8 cellular contexts compared by ENCODE assay signal in the genomic region with DNA sequence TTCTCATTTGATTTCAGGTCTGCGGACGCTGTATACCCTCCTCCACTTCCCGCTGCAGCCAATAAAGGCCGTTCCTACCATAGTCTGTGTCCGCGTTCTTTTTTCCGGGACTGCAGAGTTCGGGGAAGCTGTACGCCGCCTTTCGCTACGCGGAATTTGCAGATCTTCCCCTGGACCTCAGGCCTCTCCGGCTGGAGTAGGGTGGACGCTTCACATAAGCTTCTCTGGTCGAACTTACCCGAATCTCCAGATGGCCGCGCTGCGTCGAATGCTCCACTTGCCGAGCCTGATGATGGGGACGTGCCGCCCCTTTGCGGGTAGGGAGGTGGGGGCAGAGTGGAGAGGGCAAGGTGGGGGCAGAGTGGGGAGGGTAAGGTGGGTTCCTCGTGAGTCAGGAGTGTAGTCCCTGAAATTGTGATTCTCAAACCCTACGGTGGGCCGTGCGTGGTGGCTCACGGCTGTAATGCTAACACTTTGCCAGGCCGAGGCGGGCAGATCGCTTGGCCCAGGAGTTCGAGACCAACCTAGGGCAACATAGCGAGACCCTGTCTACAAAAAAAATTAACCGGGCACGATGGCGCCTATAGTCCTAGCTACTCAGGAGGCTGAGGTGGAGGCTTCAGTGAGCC. TPM values are rescaled to one million over a fixed set of nuclear protein-coding genes. Genes with fewer than 3 reads are reported as not detected.
A peak's percentile ranks its signal among the peaks of the same experiment; 100 is the strongest.
DNase-seq lines count a peak whose midpoint lies in the region; ATAC-seq and TF ChIP-seq lines count a peak whose summit lies in the region.

No MANE protein-coding gene starts in this region.

- CTCF ChIA-PET in SK-N-SH (lab: Yijun Ruan, JAX) = interaction anchor here (0.8 to 1.7 kb wide), 11 partner anchors 13 to 215 kb away, joined by 3 to 7 read pairs (median 4); a partner anchor contains a TSS

- H3K4me2 ChIP-seq in SK-N-SH = peak overlapping the region; percentile 96

- peaks cover 16 to 21% of the 10 kb centered on the region in 2 experiments; a peak in 3 of 4 replicates for H3K4me1 ChIP-seq in SK-N-SH (ENCODE audit: control insufficient read depth in 1 of 2, insufficient read depth in 2 of 2, low read depth in 1 of 2, low read length in 1 of 2)
- H3K4me1 ChIP-seq in rectal smooth muscle tissue (ENCODE audit: control insufficient read depth, insufficient read depth, low read length) = peaks cover 17% of the 10 kb centered on the region

- no peaks in the 10 kb centered on the region for H3K27me3 ChIP-seq in SK-N-SH (ENCODE audit: insufficient read depth)
- no peaks in the 10 kb centered on the region for H3K27me3 ChIP-seq in rectal smooth muscle tissue (ENCODE audit: control insufficient read depth, insufficient read depth, low read length)

- no peaks in the 10 kb centered on the region for H3K9me3 ChIP-seq in SK-N-SH

- H3K36me3 ChIP-seq in SK-N-SH (replicated peaks in 1 of 2; ENCODE audit: control insufficient read depth in 1 of 2, insufficient read depth in 2 of 2, low read length in 1 of 2) = peaks cover 20 to 35% of the 10 kb centered on the region in 2 experiments
- H3K36me3 ChIP-seq in rectal smooth muscle tissue (ENCODE audit: control insufficient read depth, insufficient read depth, low read length) = peaks cover 11% of the 10 kb centered on the region

- TF ChIP-seq RAD21 in SK-N-SH (IDR thresholded peaks at IDR 0.05; ENCODE audit: low read length) = no peak

- H4K20me1 ChIP-seq in SK-N-SH (ENCODE audit: insufficient read depth) = no peaks in the 10 kb centered on the region

- DNase-seq in NCI-H2227 (lab: John Stamatoyannopoulos, UW; ENCODE audit: unreplicated experiment) (peak; percentile 79), NCI-H2227 treated with DMSO at 0.1 percent for 48 hours (lab: John Stamatoyannopoulos, UW) (no peak), SK-N-SH (peak; percentile 62), left ventricle myocardium superior (peak; percentile 69)
- DNase-seq in activated naive CD8-positive, alpha-beta T cell treated with anti-CD3 and anti-CD28 coated beads, Interleukin-2, amount 50 U/mL, for 16 hours (ENCODE audit: low read depth, low spot score) = peak; percentile 51

- H3K9ac ChIP-seq in SK-N-SH = peak overlapping the region; percentile 92
- H3K9ac ChIP-seq in rectal smooth muscle tissue (ENCODE audit: low read length) = peak overlapping the region; percentile 76

- no peaks in the 10 kb centered on the region for H3K9me2 ChIP-seq in SK-N-SH

- no peak for TF ChIP-seq CTCF in SK-N-SH (IDR thresholded peaks at IDR 0.05)

- no peak for TF ChIP-seq EP300 in SK-N-SH (IDR thresholded peaks at IDR 0.05; ENCODE audit: borderline replicate concordance in 1 of 2, low read depth in 1 of 2, low read length in 1 of 2)

- ATAC-seq in HG03097 (IDR thresholded peaks at IDR 0.05; ENCODE audit: low FRiP score, unreplicated experiment) (peak; percentile 19), left ventricle myocardium superior (peak; percentile 51), GM19467 (IDR thresholded peaks at IDR 0.05; ENCODE audit: unreplicated experiment) (no peak)

- H3F3A ChIP-seq in SK-N-SH (replicated peaks; ENCODE audit: insufficient read depth) = peaks cover 34% of the 10 kb centered on the region

- H3K4me3 ChIP-seq in SK-N-SH (ENCODE audit: low read depth in 2 of 2, low read length in 1 of 2) (peak overlapping the region; percentile 78 to 95), rectal smooth muscle tissue (ENCODE audit: low read length) (peak overlapping the region; percentile 94)

- WGBS in SK-N-SH (ENCODE audit: low lambda C conversion rate) = 1% methylated on average over 37 of the region's 38 CpGs

- peak overlapping the region; percentile 91 to 92 for H3K27ac ChIP-seq in SK-N-SH (ENCODE audit: low read depth in 2 of 2, low read length in 1 of 2)
- H3K27ac ChIP-seq in rectal smooth muscle tissue (ENCODE audit: low read depth, low read length) = peak overlapping the region; percentile 89

- peaks cover 65% of the 10 kb centered on the region for H3K79me2 ChIP-seq in SK-N-SH (ENCODE audit: insufficient read depth)

- intact Hi-C loops in left ventricle myocardium superior (cut with micrococcal nuclease) = no loop called here

- H2AFZ ChIP-seq in SK-N-SH (ENCODE audit: low read depth) = no peak overlapping the region

- POLR2A ChIA-PET in SK-N-SH (lab: Yijun Ruan, JAX) = interaction anchor here (0.7 to 3.7 kb wide), 32 partner anchors 8 to 270 kb away, joined by 3 to 52 read pairs (median 11); a partner anchor contains a TSS

TF ChIP-seq in SK-N-SH, 30 proteins besides CTCF, POLR2A, EP300 and RAD21:
- TF ChIP-seq GATA2 (CRISPR knock-in tag; IDR thresholded peaks at IDR 0.05) (no peak), POLR2AphosphoS5 (IDR thresholded peaks at IDR 0.05; ENCODE audit: low read depth, low read length) (peak; percentile 34; the same call in 1 of the 2 replicates), FOXJ3 (CRISPR knock-in tag; IDR thresholded peaks at IDR 0.05) (no peak), RCOR1 (IDR thresholded peaks at IDR 0.05; ENCODE audit: low read length) (no peak), NFIC (IDR thresholded peaks at IDR 0.05; ENCODE audit: borderline replicate concordance) (no peak), FOSL2 (IDR thresholded peaks at IDR 0.05; ENCODE audit: borderline replicate concordance, low read depth) (no peak)
- TF ChIP-seq, protein P1, sequence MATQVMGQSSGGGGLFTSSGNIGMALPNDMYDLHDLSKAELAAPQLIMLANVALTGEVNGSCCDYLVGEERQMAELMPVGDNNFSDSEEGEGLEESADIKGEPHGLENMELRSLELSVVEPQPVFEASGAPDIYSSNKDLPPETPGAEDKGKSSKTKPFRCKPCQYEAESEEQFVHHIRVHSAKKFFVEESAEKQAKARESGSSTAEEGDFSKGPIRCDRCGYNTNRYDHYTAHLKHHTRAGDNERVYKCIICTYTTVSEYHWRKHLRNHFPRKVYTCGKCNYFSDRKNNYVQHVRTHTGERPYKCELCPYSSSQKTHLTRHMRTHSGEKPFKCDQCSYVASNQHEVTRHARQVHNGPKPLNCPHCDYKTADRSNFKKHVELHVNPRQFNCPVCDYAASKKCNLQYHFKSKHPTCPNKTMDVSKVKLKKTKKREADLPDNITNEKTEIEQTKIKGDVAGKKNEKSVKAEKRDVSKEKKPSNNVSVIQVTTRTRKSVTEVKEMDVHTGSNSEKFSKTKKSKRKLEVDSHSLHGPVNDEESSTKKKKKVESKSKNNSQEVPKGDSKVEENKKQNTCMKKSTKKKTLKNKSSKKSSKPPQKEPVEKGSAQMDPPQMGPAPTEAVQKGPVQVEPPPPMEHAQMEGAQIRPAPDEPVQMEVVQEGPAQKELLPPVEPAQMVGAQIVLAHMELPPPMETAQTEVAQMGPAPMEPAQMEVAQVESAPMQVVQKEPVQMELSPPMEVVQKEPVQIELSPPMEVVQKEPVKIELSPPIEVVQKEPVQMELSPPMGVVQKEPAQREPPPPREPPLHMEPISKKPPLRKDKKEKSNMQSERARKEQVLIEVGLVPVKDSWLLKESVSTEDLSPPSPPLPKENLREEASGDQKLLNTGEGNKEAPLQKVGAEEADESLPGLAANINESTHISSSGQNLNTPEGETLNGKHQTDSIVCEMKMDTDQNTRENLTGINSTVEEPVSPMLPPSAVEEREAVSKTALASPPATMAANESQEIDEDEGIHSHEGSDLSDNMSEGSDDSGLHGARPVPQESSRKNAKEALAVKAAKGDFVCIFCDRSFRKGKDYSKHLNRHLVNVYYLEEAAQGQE (IDR thresholded peaks at IDR 0.05; ENCODE audit: low read depth, low read length) = no peak
- TF ChIP-seq, protein P2, sequence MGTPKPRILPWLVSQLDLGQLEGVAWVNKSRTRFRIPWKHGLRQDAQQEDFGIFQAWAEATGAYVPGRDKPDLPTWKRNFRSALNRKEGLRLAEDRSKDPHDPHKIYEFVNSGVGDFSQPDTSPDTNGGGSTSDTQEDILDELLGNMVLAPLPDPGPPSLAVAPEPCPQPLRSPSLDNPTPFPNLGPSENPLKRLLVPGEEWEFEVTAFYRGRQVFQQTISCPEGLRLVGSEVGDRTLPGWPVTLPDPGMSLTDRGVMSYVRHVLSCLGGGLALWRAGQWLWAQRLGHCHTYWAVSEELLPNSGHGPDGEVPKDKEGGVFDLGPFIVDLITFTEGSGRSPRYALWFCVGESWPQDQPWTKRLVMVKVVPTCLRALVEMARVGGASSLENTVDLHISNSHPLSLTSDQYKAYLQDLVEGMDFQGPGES (IDR thresholded peaks at IDR 0.05; ENCODE audit: low read depth, low read length) = no peak

RNA-seq across cellular contexts. Expression of a gene that starts 0.6 kb away (rescaled TPM):
- polyA plus RNA-seq in SK-N-SH (2012; rRNA removed) = 9.5 and 11.1 TPM in 2 replicates
- polyA plus RNA-seq in SK-N-SH (2012; cell fraction: cytosol; rRNA removed) = 4.1 and 5.2 TPM in 2 replicates
- 29.4 and 57.3 TPM in 2 replicates for polyA plus RNA-seq in SK-N-SH (2012; cell fraction: nucleus; rRNA removed)
- 3.1 TPM for total RNA-seq in left ventricle myocardium superior

RNA-seq across cellular contexts. Expression of a gene that starts 0.7 kb away (rescaled TPM):
- 90.1 and 126 TPM in 2 replicates for polyA plus RNA-seq in SK-N-SH (2012; rRNA removed)
- polyA plus RNA-seq in SK-N-SH (2012; cell fraction: cytosol; rRNA removed) = 90.3 and 96.3 TPM in 2 replicates
- polyA plus RNA-seq in SK-N-SH (2012; cell fraction: nucleus; rRNA removed) = 111 and 131 TPM in 2 replicates
- total RNA-seq in left ventricle myocardium superior = 27.1 TPM

RNA-seq across cellular contexts. Expression of a gene that starts 5.7 kb away (rescaled TPM):
- polyA plus RNA-seq in SK-N-SH (2012; rRNA removed) = 22.7 and 24.8 TPM in 2 replicates
- polyA plus RNA-seq in SK-N-SH (2012; cell fraction: cytosol; rRNA removed) = 16.3 and 23.0 TPM in 2 replicates
- polyA plus RNA-seq in SK-N-SH (2012; cell fraction: nucleus; rRNA removed) = 6.4 and 15.5 TPM in 2 replicates
- 7.7 TPM for total RNA-seq in left ventricle myocardium superior

RNA-seq across cellular contexts. Expression of a gene that starts 6.3 kb away (rescaled TPM):
- 9.7 and 12.0 TPM in 2 replicates for polyA plus RNA-seq in SK-N-SH (2012; rRNA removed)
- 5.5 and 6.3 TPM in 2 replicates for polyA plus RNA-seq in SK-N-SH (2012; cell fraction: cytosol; rRNA removed)
- polyA plus RNA-seq in SK-N-SH (2012; cell fraction: nucleus; rRNA removed) = 56.3 and 74.8 TPM in 2 replicates
- 1.7 TPM for total RNA-seq in left ventricle myocardium superior

RNA-seq across cellular contexts. Expression of a gene that starts 12.6 kb away (rescaled TPM):
- polyA plus RNA-seq in SK-N-SH (2012; rRNA removed) = 11.7 and 13.4 TPM in 2 replicates
- 5.9 and 9.8 TPM in 2 replicates for polyA plus RNA-seq in SK-N-SH (2012; cell fraction: cytosol; rRNA removed)
- 9.3 and 10.5 TPM in 2 replicates for polyA plus RNA-seq in SK-N-SH (2012; cell fraction: nucleus; rRNA removed)
- total RNA-seq in left ventricle myocardium superior = 12.0 TPM
